In the genomic region with DNA sequence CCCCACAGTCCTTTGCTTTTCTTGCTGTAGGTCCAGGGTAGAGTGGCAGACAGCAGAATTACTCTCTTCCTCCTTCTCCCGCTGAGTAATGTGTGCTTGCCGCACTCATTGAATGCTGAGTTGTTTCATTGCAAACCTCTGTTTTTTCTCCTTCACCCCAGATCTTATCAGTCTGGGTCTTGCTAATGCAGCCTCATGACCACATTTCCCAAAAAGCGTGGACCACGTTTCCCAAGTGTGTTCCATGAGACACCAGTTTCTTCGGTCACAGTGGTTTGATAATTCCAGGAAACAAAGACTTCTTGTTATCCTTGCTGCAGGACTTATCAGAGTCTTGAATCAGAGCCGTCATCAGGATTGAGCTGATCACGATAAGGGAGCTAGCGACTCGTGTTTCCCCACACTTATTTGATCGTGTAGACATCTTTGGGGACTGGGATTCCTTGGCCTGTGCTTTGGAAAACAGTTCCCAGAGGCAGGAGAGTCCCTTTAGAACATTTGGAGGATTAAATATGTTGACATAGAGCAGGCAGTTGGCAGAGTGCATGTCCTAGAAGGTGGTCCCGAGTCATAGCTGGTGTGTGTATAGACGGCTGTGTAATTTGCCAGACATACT, we compare ENCODE assay signal across 11 cellular contexts. TPM values are rescaled to one million over a fixed set of nuclear protein-coding genes. Genes with fewer than 3 reads are reported as not detected.
DNase-seq lines count a peak whose midpoint lies in the region; ATAC-seq, FAIRE-seq and TF ChIP-seq lines count a peak whose summit lies in the region.
"Had no signal": no experiment of that assay in that cellular context is flagged by ENCODE, and none has a peak within 500 bp of the region (broad histone marks: within the 10 kb centered on the region; RNA-seq: fewer than 3 reads in every experiment).

No MANE protein-coding gene starts in this region.

- no peaks in the 10 kb centered on the region for H3K27me3 ChIP-seq in right atrium auricular region
- H3K27me3 ChIP-seq: BLaER1 treated with 17β-estradiol and CSF1 and Interleukin-3, amounts not matched to agents 10 nM and 100 nM had no signal

- TF ChIP-seq CTCF in right atrium auricular region (IDR thresholded peaks at IDR 0.05) (no peak), fibroblast of pulmonary artery (IDR thresholded peaks at IDR 0.05; ENCODE audit: low read length, missing control alignments) (no peak), D721Med (IDR thresholded peaks at IDR 0.05; ENCODE audit: insufficient read depth, missing control alignments) (no peak)

- intact Hi-C loops in Right ventricle myocardium superior (cut with DNase I) = no loop called here

- H3K9me3 ChIP-seq in right atrium auricular region = no peaks in the 10 kb centered on the region
- H3K9me3 ChIP-seq: BLaER1 treated with 17β-estradiol and CSF1 and Interleukin-3, amounts not matched to agents 10 nM and 100 nM had no signal

- peak overlapping the region; percentile 97 to 98 for H3K27ac ChIP-seq in right atrium auricular region
- H3K27ac ChIP-seq: BLaER1 treated with 17β-estradiol and CSF1 and Interleukin-3, amounts not matched to agents 10 nM and 100 nM; VCaP had no signal

- no peak for FAIRE-seq in D721Med (lab: Jason Lieb, UNC)
- FAIRE-seq: GM18507 had no signal

- ATAC-seq in Right ventricle myocardium superior (ENCODE audit: poor library complexity) (no peak), HG02571 (IDR thresholded peaks at IDR 0.05; ENCODE audit: unreplicated experiment) (no peak)
- ATAC-seq: stimulated activated effector memory CD8-positive, alpha-beta T cell treated with anti-CD3 and anti-CD28 coated beads, Interleukin-12 subunit alpha, Interleukin-12 subunit beta, amount 100 ng/mL, for 72 hours had no signal

- H3K4me1 ChIP-seq in right atrium auricular region = peaks cover 0 to 71% of the 10 kb centered on the region in 2 donors

- DNase-seq in right atrium auricular region (ENCODE audit: low spot score) (no peak), Right ventricle myocardium superior (no peak), fibroblast of pulmonary artery (ENCODE audit: low read depth) (peak; percentile 65), D721Med (ENCODE audit: insufficient read length, low spot score) (no peak), DMS 273 treated with DMSO at 0.1 percent for 48 hours (lab: John Stamatoyannopoulos, UW) (no peak)
- DNase-seq: NCI-H510A treated with DMSO at 0.1 percent for 48 hours had no signal

- H3K4me3 ChIP-seq in right atrium auricular region = no peak overlapping the region
- no peak overlapping the region for H3K4me3 ChIP-seq in fibroblast of pulmonary artery (replicated peaks; ENCODE audit: low read depth, low read length)
- H3K4me3 ChIP-seq: BLaER1 treated with 17β-estradiol and CSF1 and Interleukin-3, amounts not matched to agents 10 nM and 100 nM had no signal

- peaks cover 52% of the 10 kb centered on the region for H3K36me3 ChIP-seq in right atrium auricular region

RNA-seq across cellular contexts. Expression of gene LRRC8A, which starts 4.4 kb away (rescaled TPM):
- total RNA-seq in right atrium auricular region (10 to 100 TPM; 45.3 to 65.9 TPM), Right ventricle myocardium superior (20.2 TPM)

RNA-seq across cellular contexts. Expression of gene KYAT1, which starts 4.6 kb away (rescaled TPM):
- total RNA-seq in right atrium auricular region (10 to 100 TPM; 10.1 to 15.1 TPM), Right ventricle myocardium superior (12.6 TPM)

RNA-seq across cellular contexts. Expression of gene PHYHD1, which starts 34.5 kb away (rescaled TPM):
- total RNA-seq in right atrium auricular region (10 to 100 TPM; 21.3 to 51.9 TPM), Right ventricle myocardium superior (28.7 TPM)

RNA-seq across cellular contexts. Expression of gene SPOUT1, which starts 56.7 kb away (rescaled TPM):
- total RNA-seq in right atrium auricular region (10 to 100 TPM in 1 of 2 donors, 1 to 10 TPM in 1; 8.5 to 11.6 TPM), Right ventricle myocardium superior (15.8 TPM)
